ENCODE assay signal across 25 cellular contexts in the genomic region with DNA sequence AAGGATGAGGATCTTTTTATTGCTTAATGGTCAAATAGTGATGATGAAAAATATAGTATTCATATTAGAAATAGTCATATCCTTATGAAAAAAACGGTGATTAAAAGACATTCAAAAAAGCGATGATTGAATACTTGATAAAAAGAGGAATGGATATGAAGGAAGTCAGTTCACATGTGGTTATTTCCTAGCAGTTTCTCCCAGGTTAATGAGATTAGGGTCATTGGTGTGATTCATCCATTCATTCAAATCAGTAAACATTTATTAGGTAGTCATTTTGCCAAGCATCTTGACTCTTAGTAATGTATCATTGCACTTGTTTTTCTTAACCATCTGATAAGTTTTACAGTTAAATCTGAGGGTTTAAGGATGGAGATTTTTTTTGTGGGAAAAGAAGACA.
"Had no signal": no experiment of that assay in that cellular context is flagged by ENCODE, and none has a peak within 500 bp of the region (broad histone marks: within the 10 kb centered on the region; RNA-seq: fewer than 3 reads in every experiment).

No MANE protein-coding gene starts in this region.

- H3K4me1 ChIP-seq: suprapubic skin, tibial artery, upper lobe of right lung had no signal

- H3K4me2 ChIP-seq: hepatocyte had no signal

- H3K36me3 Mint-ChIP-seq: mesothelial cell of epicardium; natural killer cell; stimulated activated effector memory CD8-positive, alpha-beta T cell treated with anti-CD3 and anti-CD28 coated beads, Interleukin-12 subunit alpha, Interleukin-12 subunit beta, amount 100 ng/mL, for 72 hours had no signal

- H3K36me3 ChIP-seq: left ventricle myocardium inferior, ovary, spleen, suprapubic skin, thoracic aorta, tibial artery, upper lobe of right lung had no signal

- ATAC-seq: natural killer cell; right cardiac atrium; sciatic nerve; stimulated activated effector memory CD8-positive, alpha-beta T cell treated with anti-CD3 and anti-CD28 coated beads, Interleukin-12 subunit alpha, Interleukin-12 subunit beta, amount 100 ng/mL, for 72 hours; upper lobe of right lung had no signal

- H3K9me3 Mint-ChIP-seq: naive B cell had no signal

- H3K4me1 Mint-ChIP-seq: natural killer cell; stimulated activated effector memory CD8-positive, alpha-beta T cell treated with anti-CD3 and anti-CD28 coated beads, Interleukin-12 subunit alpha, Interleukin-12 subunit beta, amount 100 ng/mL, for 72 hours had no signal

- H3K27ac Mint-ChIP-seq: mesothelial cell of epicardium; natural killer cell; progenitor cell of endocrine pancreas; stimulated activated effector memory CD8-positive, alpha-beta T cell treated with anti-CD3 and anti-CD28 coated beads, Interleukin-12 subunit alpha, Interleukin-12 subunit beta, amount 100 ng/mL, for 72 hours; stimulated activated naive CD8-positive, alpha-beta T cell treated with anti-CD3 and anti-CD28 coated beads, Interleukin-15, Interleukin-2, amounts not matched to agents 100 ng/mL and 50 ng/mL, for 24 hours had no signal

- DNase-seq: left ventricle myocardium inferior; mesendoderm; naive B cell; natural killer cell; ovary; retina; right cardiac atrium; spleen; stimulated activated CD4-positive, alpha-beta T cell treated with anti-CD3 and anti-CD28 coated beads, Interleukin-4, amount 100 ng/mL, for 24 hours; stimulated activated naive CD4-positive, alpha-beta T cell; tibial artery; trophoblast cell; upper lobe of right lung had no signal

- H3K79me2 ChIP-seq: hepatocyte had no signal

- H3K4me3 Mint-ChIP-seq: mesothelial cell of epicardium; natural killer cell; stimulated activated effector memory CD8-positive, alpha-beta T cell treated with anti-CD3 and anti-CD28 coated beads, Interleukin-12 subunit alpha, Interleukin-12 subunit beta, amount 100 ng/mL, for 72 hours; stimulated activated naive CD8-positive, alpha-beta T cell treated with anti-CD3 and anti-CD28 coated beads, Interleukin-15, Interleukin-2, amounts not matched to agents 100 ng/mL and 50 ng/mL, for 24 hours had no signal

- H3K27ac ChIP-seq: hepatocyte, left ventricle myocardium inferior, ovary, skin epidermis, spleen, suprapubic skin, thoracic aorta, tibial artery, upper lobe of right lung had no signal

- H3K4me3 ChIP-seq: hepatocyte, left ventricle myocardium inferior, lung, ovary, skin epidermis, spleen, suprapubic skin, thoracic aorta, tibial artery, upper lobe of right lung had no signal

- H3K9me3 ChIP-seq: left ventricle myocardium inferior, ovary, spleen, suprapubic skin, thoracic aorta, tibial artery, upper lobe of right lung had no signal

- H3K27me3 Mint-ChIP-seq: naive B cell; progenitor cell of endocrine pancreas; stimulated activated naive CD8-positive, alpha-beta T cell treated with anti-CD3 and anti-CD28 coated beads, Interleukin-15, Interleukin-2, amounts not matched to agents 100 ng/mL and 50 ng/mL, for 24 hours had no signal

- FAIRE-seq: keratinocyte, urothelium cell line had no signal

- H2AFZ ChIP-seq: hepatocyte had no signal

- H3K27me3 ChIP-seq: hepatocyte, ovary, spleen, suprapubic skin, tibial artery, upper lobe of right lung had no signal
